In the genomic region with DNA sequence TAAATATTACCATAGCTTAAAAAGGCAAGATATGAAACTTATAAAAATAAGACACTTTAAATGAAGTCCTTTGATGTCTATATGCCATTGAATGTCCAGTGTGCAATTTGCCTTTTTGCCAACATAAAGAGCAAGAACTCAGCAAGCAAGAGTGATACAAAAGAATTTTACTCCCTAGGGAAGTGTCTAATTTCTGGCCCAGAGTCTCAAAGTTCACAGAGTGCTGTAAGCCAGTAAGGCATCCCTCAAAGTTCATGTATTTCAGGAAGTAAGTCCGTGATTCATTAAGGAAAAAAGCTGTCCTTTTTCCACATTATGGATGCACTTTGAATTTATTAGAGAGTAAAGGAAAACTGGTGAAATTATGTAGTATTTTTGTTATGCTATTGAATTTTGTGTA, we compare ENCODE assay signal across 22 cellular contexts.
DNase-seq lines count a peak whose midpoint lies in the region; ATAC-seq, FAIRE-seq and TF ChIP-seq lines count a peak whose summit lies in the region.
"Had no signal": no experiment of that assay in that cellular context is flagged by ENCODE, and none has a peak within 500 bp of the region (broad histone marks: within the 10 kb centered on the region; RNA-seq: fewer than 3 reads in every experiment).

No MANE protein-coding gene starts in this region.

- ATAC-seq in HG03175 (IDR thresholded peaks at IDR 0.05; ENCODE audit: unreplicated experiment), result no peak
- ATAC-seq: activated T-cell treated with anti-CD3 and anti-CD28 coated beads, Interleukin-2, amount 50 U/mL, for 72 hours; right cardiac atrium had no signal

- POLR2A ChIA-PET in endothelial cell of umbilical vein (lab: Charles Lee), result no interaction called here

- dilution Hi-C loops in endothelial cell of umbilical vein (cut with MboI; ENCODE audit: extremely low pct_ligation_motif_present, low sequenced_read_pairs), result no loop called here

- no peaks in the 10 kb centered on the region for H3K9me1 ChIP-seq in endothelial cell of umbilical vein (replicated peaks; ENCODE audit: control insufficient read depth, extremely low read depth, insufficient read depth, low read length)

- peaks cover 20% of the 10 kb centered on the region for H3K4me1 Mint-ChIP-seq in nephron progenitor cell
- H3K4me1 Mint-ChIP-seq: CD4-positive, alpha-beta memory T cell had no signal

- no peak for TF ChIP-seq CTCF in endothelial cell of umbilical vein (IDR thresholded peaks at IDR 0.05; ENCODE audit: extremely low read depth in 1 of 2, insufficient read depth in 1 of 2, low read depth in 1 of 2, low read length in 2 of 2)
- no peak for TF ChIP-seq CTCF in nephron progenitor cell (IDR thresholded peaks at IDR 0.05)
- no peak for TF ChIP-seq CTCF in vagina (IDR thresholded peaks at IDR 0.05)

- TF ChIP-seq POLR2A in endothelial cell of umbilical vein (IDR thresholded peaks at IDR 0.05; ENCODE audit: low read depth, low read length), result no peak
- no peak for TF ChIP-seq POLR2A in vagina (IDR thresholded peaks at IDR 0.05)

- H3K9me3 ChIP-seq in endothelial cell of umbilical vein (replicated peaks; ENCODE audit: control insufficient read depth, insufficient read depth, low read length), result no peaks in the 10 kb centered on the region
- no peaks in the 10 kb centered on the region for H3K9me3 ChIP-seq in vagina
- H3K9me3 ChIP-seq: stomach had no signal

- no peaks in the 10 kb centered on the region for H3K9me3 Mint-ChIP-seq in nephron progenitor cell
- H3K9me3 Mint-ChIP-seq: activated T-cell treated with anti-CD3 and anti-CD28 coated beads, Interleukin-2, amount 50 U/mL, for 72 hours; CD4-positive, alpha-beta memory T cell; T-helper 2 cell treated with Interferon-gamma antibody and Interleukin-4, amounts not matched to agents 5 μg/mL and 100 μg/mL, for 36 hours had no signal

- DNase-seq in EH (ENCODE audit: low read depth) (peak; percentile 49), NCI-H446 treated with DMSO at 0.1 percent for 48 hours (lab: John Stamatoyannopoulos, UW) (peak; percentile 59), endothelial cell of umbilical vein (ENCODE audit: low read depth, low spot score) (peak; percentile 58), nephron progenitor cell (no peak), nucleus accumbens (lab: John Stamatoyannopoulos, UW) (no peak), activated gamma-delta T cell (lab: John Stamatoyannopoulos, UW) (no peak), vagina (ENCODE audit: extremely low spot score in 2 of 2) (no peak)
- DNase-seq: activated CD8-positive, alpha-beta memory T cell treated with anti-CD3 and anti-CD28 coated beads for 24 hours; activated T-cell treated with anti-CD3 and anti-CD28 coated beads, Interleukin-2, amount 50 U/mL, for 72 hours; CD4-positive, alpha-beta memory T cell; foreskin melanocyte; GOT3; midbrain; NCI-H2081 treated with DMSO at 0.1 percent for 48 hours; NCI-H774; occipital lobe; right cardiac atrium; stimulated activated CD4-positive, alpha-beta T cell treated with anti-CD3 and anti-CD28 coated beads, Interleukin-1b, Interleukin-23, amount 100 ng/mL, for 48 hours; stomach had no signal

- H3K79me2 ChIP-seq in endothelial cell of umbilical vein (ENCODE audit: control insufficient read depth, insufficient read depth, low read length), result no peaks in the 10 kb centered on the region

- H3K9ac ChIP-seq in endothelial cell of umbilical vein (replicated peaks; ENCODE audit: extremely low read depth, insufficient read depth, low read length), result no peak overlapping the region

- peak overlapping the region; percentile 43 for H3K4me3 Mint-ChIP-seq in nephron progenitor cell
- H3K4me3 Mint-ChIP-seq: activated naive CD8-positive, alpha-beta T cell; activated T-cell treated with anti-CD3 and anti-CD28 coated beads, Interleukin-2, amount 50 U/mL, for 72 hours; CD4-positive, alpha-beta memory T cell; T-helper 2 cell treated with Interferon-gamma antibody and Interleukin-4, amounts not matched to agents 5 μg/mL and 100 μg/mL, for 36 hours had no signal

- H3K27ac ChIP-seq in endothelial cell of umbilical vein (ENCODE audit: insufficient read depth, low read depth, low read length) (peak overlapping the region; percentile 11), vagina (no peak overlapping the region)
- H3K27ac ChIP-seq: stomach had no signal

- CTCF ChIA-PET in endothelial cell of umbilical vein (lab: Charles Lee), result interaction anchor here (0.7 to 2.0 kb wide), 3 partner anchors 9 to 101 kb away, joined by 3 to 6 read pairs (median 3); no protein-coding TSS in a partner anchor

- BruUV-seq in endothelial cell of umbilical vein (replicated peaks; lab: Mats Ljungman, UMichigan), result no TSS peak

- intact Hi-C loops in endothelial cell of umbilical vein (cut with micrococcal nuclease) (no loop called here), vagina (cut with DNase I) (no loop called here)

- no peaks in the 10 kb centered on the region for H4K20me1 ChIP-seq in endothelial cell of umbilical vein (replicated peaks; ENCODE audit: control insufficient read depth, extremely low read depth, insufficient read depth, low read length)

- H3K27me3 Mint-ChIP-seq in nephron progenitor cell (ENCODE audit: low read depth, poor library complexity), result no peaks in the 10 kb centered on the region
- H3K27me3 Mint-ChIP-seq: activated naive CD8-positive, alpha-beta T cell; CD4-positive, alpha-beta memory T cell had no signal

- H3K36me3 ChIP-seq in endothelial cell of umbilical vein (ENCODE audit: control insufficient read depth in 2 of 2, extremely low read depth in 1 of 2, insufficient read depth in 2 of 2, low read length in 2 of 2), result no peaks in the 10 kb centered on the region
- no peaks in the 10 kb centered on the region for H3K36me3 ChIP-seq in vagina
- H3K36me3 ChIP-seq: stomach had no signal

- H3K4me3 ChIP-seq in endothelial cell of umbilical vein (replicated peaks in 1 of 3; ENCODE audit: insufficient read depth in 1 of 3, low read depth in 1 of 3, low read length in 3 of 3), result no peak overlapping the region
- no peak overlapping the region for H3K4me3 ChIP-seq in vagina
- H3K4me3 ChIP-seq: stomach had no signal

- no peak overlapping the region for H3K4me2 ChIP-seq in endothelial cell of umbilical vein (ENCODE audit: insufficient read depth, low read length)

- no peak overlapping the region for H2AFZ ChIP-seq in endothelial cell of umbilical vein (ENCODE audit: low read depth, low read length)

- peak overlapping the region; percentile 61 for H3K27ac Mint-ChIP-seq in nephron progenitor cell
- H3K27ac Mint-ChIP-seq: activated naive CD8-positive, alpha-beta T cell; activated T-cell treated with anti-CD3 and anti-CD28 coated beads, Interleukin-2, amount 50 U/mL, for 72 hours; CD4-positive, alpha-beta memory T cell; T-helper 2 cell treated with Interferon-gamma antibody and Interleukin-4, amounts not matched to agents 5 μg/mL and 100 μg/mL, for 36 hours had no signal

- FAIRE-seq in endothelial cell of umbilical vein (lab: Jason Lieb, UNC), result peak; percentile 67

- H3K36me3 Mint-ChIP-seq in nephron progenitor cell (ENCODE audit: low read depth), result no peaks in the 10 kb centered on the region
- H3K36me3 Mint-ChIP-seq: CD4-positive, alpha-beta memory T cell had no signal

- H3K27me3 ChIP-seq in endothelial cell of umbilical vein (ENCODE audit: control insufficient read depth in 2 of 2, insufficient read depth in 2 of 2, low read length in 2 of 2) (no peaks in the 10 kb centered on the region), vagina (no peaks in the 10 kb centered on the region)
- H3K27me3 ChIP-seq: stomach had no signal

- H3K4me1 ChIP-seq in endothelial cell of umbilical vein (ENCODE audit: control insufficient read depth, extremely low read depth, insufficient read depth, low read length) (peaks cover 28% of the 10 kb centered on the region), vagina (no peaks in the 10 kb centered on the region)
- H3K4me1 ChIP-seq: stomach had no signal

TF ChIP-seq in endothelial cell of umbilical vein, 7 proteins besides CTCF, POLR2A, EP300 and RAD21:
- TF ChIP-seq, protein P1, sequence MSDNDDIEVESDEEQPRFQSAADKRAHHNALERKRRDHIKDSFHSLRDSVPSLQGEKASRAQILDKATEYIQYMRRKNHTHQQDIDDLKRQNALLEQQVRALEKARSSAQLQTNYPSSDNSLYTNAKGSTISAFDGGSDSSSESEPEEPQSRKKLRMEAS (IDR thresholded peaks at IDR 0.05; ENCODE audit: insufficient read depth, insufficient read length), result no peak
- TF ChIP-seq FOS (IDR thresholded peaks at IDR 0.05; ENCODE audit: borderline replicate concordance, insufficient read depth, low read length) (peak; percentile 47), POLR2AphosphoS5 (IDR thresholded peaks at IDR 0.05; ENCODE audit: insufficient read depth, low read depth, low read length) (no peak)

Comparison
In these comparisons a context has a peak if more than half of its experiments do, and no peak if none do; other contexts are left out.
1. DNase-seq: peak in EH (single experiment), NCI-H446 treated with DMSO at 0.1 percent for 48 hours (single experiment) and endothelial cell of umbilical vein (single experiment); none in nephron progenitor cell (single experiment), nucleus accumbens (0 of 56), activated gamma-delta T cell (single experiment) and vagina (0 of 2).